In the genomic region with DNA sequence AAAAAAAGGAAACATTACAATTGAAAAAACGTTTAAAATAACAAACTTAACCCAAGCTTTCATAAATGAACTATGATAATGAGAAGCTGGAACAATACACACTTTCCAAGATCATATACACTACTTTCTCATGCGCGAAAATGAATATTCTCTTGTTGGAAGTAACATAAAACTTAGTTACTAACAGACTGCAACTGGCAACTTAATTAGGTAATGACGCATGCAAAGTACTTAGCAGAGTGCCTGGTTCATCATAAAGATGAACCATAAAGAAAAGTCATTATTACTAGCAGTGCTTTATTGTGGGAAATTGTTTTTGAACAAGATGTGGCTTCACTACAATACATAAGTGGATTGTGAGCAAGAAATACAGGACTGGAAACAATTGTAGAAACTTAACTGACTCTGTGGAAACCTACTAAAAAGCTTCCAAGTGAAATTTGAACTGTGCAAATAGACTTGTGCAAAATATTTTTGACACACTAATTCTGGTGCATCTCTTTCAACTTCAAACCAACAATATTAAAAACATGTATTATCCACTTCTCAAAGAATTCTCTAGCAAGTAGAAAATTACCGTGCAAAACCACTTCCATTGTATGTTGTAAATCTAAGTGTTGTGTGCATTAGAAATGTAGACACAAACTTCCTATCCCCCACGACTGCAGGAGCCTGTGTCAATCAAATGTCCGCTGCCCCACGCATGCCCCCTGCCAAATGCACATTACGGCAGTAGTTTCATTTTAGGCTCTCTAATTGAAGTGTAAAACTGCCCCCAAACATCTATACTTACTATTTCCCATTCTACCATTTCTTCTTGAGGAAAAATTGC, we compare ENCODE assay signal across 11 cellular contexts. TPM values are rescaled to one million over a fixed set of nuclear protein-coding genes. Genes with fewer than 3 reads are reported as not detected.
DNase-seq lines count a peak whose midpoint lies in the region; TF ChIP-seq lines count a peak whose summit lies in the region.
"Had no signal": no experiment of that assay in that cellular context is flagged by ENCODE, and none has a peak within 500 bp of the region (broad histone marks: within the 10 kb centered on the region; RNA-seq: fewer than 3 reads in every experiment).

No MANE protein-coding gene starts in this region.

- no TSS peak for BruUV-seq in A673 (replicated peaks; lab: Mats Ljungman, UMichigan)

- H3K27me3 Mint-ChIP-seq in endodermal cell (ENCODE audit: insufficient read depth) (no peaks in the 10 kb centered on the region), neural crest cell (ENCODE audit: low read depth) (peaks cover 86% of the 10 kb centered on the region)

- H3K27me3 ChIP-seq in A673 (replicated peaks; ENCODE audit: insufficient read depth, low read depth, low read length, poor library complexity) = peaks cover 82% of the 10 kb centered on the region
- no peaks in the 10 kb centered on the region for H3K27me3 ChIP-seq in endodermal cell (ENCODE audit: control insufficient read depth, insufficient read depth, low read length, poor library complexity, severe bottlenecking)

- no peaks in the 10 kb centered on the region for H3K4me1 ChIP-seq in A673 (ENCODE audit: insufficient read depth, low read length, poor library complexity, severe bottlenecking)
- peaks cover 7% of the 10 kb centered on the region for H3K4me1 ChIP-seq in endodermal cell (ENCODE audit: control insufficient read depth, insufficient read depth, low read length)

- CTCF ChIA-PET in A673 (lab: Charles Lee) = no interaction called here

- POLR2A ChIA-PET in A673 (lab: Charles Lee; ENCODE audit: low non-redundant PET) = no interaction called here

- intact Hi-C loops in A673 (cut with micrococcal nuclease; ENCODE audit: unreplicated experiment) = loop anchor here (5.0 kb wide), 1 partner anchor 188 kb away; no protein-coding TSS in a partner anchor

- H3K4me1 Mint-ChIP-seq in endodermal cell = peaks cover 65% of the 10 kb centered on the region
- H3K4me1 Mint-ChIP-seq in neural crest cell = peaks cover 4% of the 10 kb centered on the region

- no peaks in the 10 kb centered on the region for H3K9me3 Mint-ChIP-seq in endodermal cell
- no peaks in the 10 kb centered on the region for H3K9me3 Mint-ChIP-seq in neural crest cell

- H3K9me3 ChIP-seq in A673 (ENCODE audit: low read depth, low read length, poor library complexity, severe bottlenecking) (no peaks in the 10 kb centered on the region), endodermal cell (ENCODE audit: control insufficient read depth, low read length) (no peaks in the 10 kb centered on the region)
- H3K9me3 ChIP-seq: adrenal gland had no signal

- TF ChIP-seq CTCF in A673 (conservative IDR thresholded peaks at IDR 0.05; ENCODE audit: low read depth, low read length) (no peak), LNCaP clone FGC (IDR thresholded peaks at IDR 0.05; ENCODE audit: control insufficient read depth, extremely low read depth, insufficient read depth) (no peak), endodermal cell (conservative IDR thresholded peaks at IDR 0.05) (no peak), neural crest cell (conservative IDR thresholded peaks at IDR 0.05) (no peak)

- no peak overlapping the region for H3K4me3 ChIP-seq in A673 (ENCODE audit: low read depth, low read length, poor library complexity, severe bottlenecking)
- peak overlapping the region; percentile 88 for H3K4me3 ChIP-seq in LNCaP clone FGC (ENCODE audit: low read depth, low read length)
- peak overlapping the region; percentile 97 for H3K4me3 ChIP-seq in endodermal cell (ENCODE audit: low read length)

- H3K4me3 Mint-ChIP-seq in endodermal cell (peak overlapping the region; percentile 85), neural crest cell (peak overlapping the region; percentile 74)

- H3K27ac ChIP-seq in A673 (ENCODE audit: low read depth, low read length, poor library complexity, severe bottlenecking) = no peak overlapping the region
- no peak overlapping the region for H3K27ac ChIP-seq in endodermal cell (ENCODE audit: low read depth, low read length)

- H3K36me3 ChIP-seq in A673 (ENCODE audit: insufficient read depth, low read length, poor library complexity, severe bottlenecking) = no peaks in the 10 kb centered on the region
- no peaks in the 10 kb centered on the region for H3K36me3 ChIP-seq in endodermal cell (ENCODE audit: control insufficient read depth, insufficient read depth, low read length)
- H3K36me3 ChIP-seq: adrenal gland had no signal

- DNase-seq in A673 (ENCODE audit: low spot score) (peak; percentile 9), LNCaP clone FGC (ENCODE audit: low read depth) (no peak), endodermal cell (no peak), neural crest cell (ENCODE audit: low read depth, low spot score) (no peak), NCI-H2107 (lab: John Stamatoyannopoulos, UW) (no peak), DMS 273 treated with DMSO at 0.1 percent for 48 hours (lab: John Stamatoyannopoulos, UW) (no peak), NCI-H187 (lab: John Stamatoyannopoulos, UW) (no peak), NCI-H1048 (lab: John Stamatoyannopoulos, UW) (no peak)
- DNase-seq: adrenal gland; CD4-positive, alpha-beta memory T cell; NCI-H187 treated with DMSO at 0.1 percent for 48 hours had no signal

- H3K27ac Mint-ChIP-seq in endodermal cell = no peak overlapping the region
- H3K27ac Mint-ChIP-seq in neural crest cell (ENCODE audit: unreplicated experiment) = no peak overlapping the region
- H3K27ac Mint-ChIP-seq: CD4-positive, alpha-beta memory T cell had no signal

- 56 to 67% methylated on average over 4 to 8 of the region's 9 CpGs for whole genome bisulfite sequencing in endodermal cell (ENCODE audit: insufficient coverage in 1 of 2, insufficient read length in 1 of 2), 2 experiments

- no peaks in the 10 kb centered on the region for H3K36me3 Mint-ChIP-seq in endodermal cell (ENCODE audit: low read depth)
- H3K36me3 Mint-ChIP-seq in neural crest cell (ENCODE audit: low read depth) = no peaks in the 10 kb centered on the region
- H3K36me3 Mint-ChIP-seq: CD4-positive, alpha-beta memory T cell had no signal

- H3K9ac ChIP-seq in endodermal cell (ENCODE audit: extremely low read depth, low read length, poor library complexity, severe bottlenecking) = peak overlapping the region; percentile 63

RNA-seq across cellular contexts. Expression of gene ARHGAP29, which starts 2.0 kb away (rescaled TPM):
- total RNA-seq in A673 (2021) (1.7 and 1.8 TPM in 2 replicates), endodermal cell (10 to 100 TPM; 31.5 to 38.9 TPM), neural crest cell (1.5 TPM in 2 replicates)
- 9.4 TPM for polyA plus RNA-seq in endodermal cell (2013, experiment 1 of 2)
- polyA plus RNA-seq in endodermal cell (2013, experiment 2 of 2) = 11.8 TPM
- total RNA-seq: CD4-positive, alpha-beta memory T cell had no signal
- polyA plus RNA-seq: CD4-positive, alpha-beta memory T cell had no signal

Comparison
In these comparisons a context has a peak if more than half of its experiments do, and no peak if none do; other contexts are left out.
1. RNA of gene ARHGAP29, which starts 2.0 kb away (total RNA-seq): 31.5 to 38.9 TPM in endodermal cell; 1.7 to 1.8 TPM in A673 and 1.5 TPM in neural crest cell; every median in the first group is over 10 times any median in the second.